In the genomic region with DNA sequence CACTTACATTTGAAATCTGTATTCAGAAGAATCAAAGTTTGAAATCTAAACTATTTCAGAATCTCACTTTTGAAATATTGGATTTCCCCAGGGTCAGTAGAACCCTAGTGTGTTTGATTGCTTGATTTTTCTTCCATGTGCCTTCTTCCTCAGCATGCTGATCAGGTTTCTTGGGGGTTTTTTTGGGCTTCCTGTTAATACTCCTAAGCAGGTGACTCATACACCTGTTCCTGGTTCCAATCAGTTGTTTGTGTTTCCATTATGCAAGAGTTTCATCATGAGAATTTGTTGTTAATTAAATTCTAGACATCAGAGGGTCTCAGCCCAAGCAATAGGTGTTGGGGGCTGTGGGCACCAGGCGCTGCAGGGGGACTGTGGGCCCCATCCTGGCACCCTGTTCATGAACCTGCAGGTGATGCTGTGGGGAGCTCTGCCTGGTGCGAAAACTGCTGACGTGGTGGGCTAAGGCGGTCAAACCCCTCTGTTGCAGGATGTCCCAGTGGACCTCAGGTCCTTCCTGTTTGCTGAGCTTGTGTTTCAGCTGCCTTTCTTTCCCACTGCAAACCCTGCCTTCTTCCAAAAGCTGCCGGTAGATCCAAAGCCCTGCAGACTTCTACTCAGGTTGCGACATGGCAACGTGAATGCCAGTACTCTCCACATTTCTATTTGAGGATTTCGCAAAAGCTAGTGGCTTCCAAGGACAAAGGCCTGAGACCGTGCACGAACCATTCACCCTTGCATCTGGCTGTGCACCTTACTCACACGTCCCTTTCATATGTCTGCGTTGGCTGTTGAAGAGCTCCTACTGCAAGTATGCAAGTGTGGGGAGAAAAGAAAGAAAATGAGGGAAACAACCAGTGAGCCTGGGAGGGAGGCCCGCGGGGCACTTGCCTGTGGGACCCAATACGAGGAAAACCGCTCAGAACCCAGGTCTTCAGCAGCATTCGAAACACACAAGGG, we compare ENCODE assay signal across 9 cellular contexts. TPM values are rescaled to one million over a fixed set of nuclear protein-coding genes. Genes with fewer than 3 reads are reported as not detected.
DNase-seq lines count a peak whose midpoint lies in the region; ATAC-seq and TF ChIP-seq lines count a peak whose summit lies in the region.
"Had no signal": no experiment of that assay in that cellular context is flagged by ENCODE, and none has a peak within 500 bp of the region (broad histone marks: within the 10 kb centered on the region; RNA-seq: fewer than 3 reads in every experiment).

No MANE protein-coding gene starts in this region.

- no peak overlapping the region for H3K4me3 ChIP-seq in HCT116 (replicated peaks in 1 of 2; ENCODE audit: low read depth in 1 of 2, low read length in 2 of 2)
- peak overlapping the region; percentile 43 for H3K4me3 ChIP-seq in MM.1S (ENCODE audit: low read length)
- H3K4me3 ChIP-seq in ascending aorta = no peak overlapping the region

- H3K4me2 ChIP-seq in HCT116 (ENCODE audit: low read length) (0 out of 2 replicates have a peak overlapping the region, but pooled peaks have one; percentile 9), MM.1S (ENCODE audit: low read depth, low read length) (peak overlapping the region; percentile 52)

- H4K20me1 ChIP-seq in HCT116 (ENCODE audit: insufficient read depth) (no peaks in the 10 kb centered on the region), MM.1S (ENCODE audit: insufficient read depth, low read length) (no peaks in the 10 kb centered on the region)

- TF ChIP-seq CTCF in HCT116 (IDR thresholded peaks at IDR 0.05 in 2 of 3, conservative IDR thresholded peaks at IDR 0.05 in 1 of 3; ENCODE audit: borderline replicate concordance in 1 of 3, insufficient read depth in 1 of 3, low read depth in 2 of 3, low read length in 2 of 3) (no peak), MM.1S (IDR thresholded peaks at IDR 0.05; ENCODE audit: low read length) (peak; percentile 19; the same call in 1 of the 2 replicates), neural crest cell (conservative IDR thresholded peaks at IDR 0.05) (no peak), ascending aorta (IDR thresholded peaks at IDR 0.05) (no peak)

- no peak for TF ChIP-seq POLR2A in HCT116 (IDR thresholded peaks at IDR 0.05; ENCODE audit: borderline replicate concordance, extremely low read depth, insufficient read depth, insufficient read length)

- H3K4me3 Mint-ChIP-seq in activated naive CD8-positive, alpha-beta T cell treated with anti-CD3 and anti-CD28 coated beads, Interleukin-2, amount 50 U/mL, for 24 hours = peak overlapping the region; percentile 38
- H3K4me3 Mint-ChIP-seq in neural crest cell = peak overlapping the region; percentile 45

- H3K4me1 ChIP-seq in HCT116 (ENCODE audit: control insufficient read depth in 1 of 2, insufficient read depth in 2 of 2, low read length in 2 of 2) (peaks cover 3 to 28% of the 10 kb centered on the region in 2 experiments; a peak in 2 of 4 replicates), MM.1S (ENCODE audit: low read length) (peaks cover 62% of the 10 kb centered on the region), ascending aorta (no peaks in the 10 kb centered on the region)

- H3K36me3 ChIP-seq in HCT116 (ENCODE audit: control insufficient read depth in 1 of 2, insufficient read depth in 2 of 2, low read length in 2 of 2) (no peaks in the 10 kb centered on the region), MM.1S (replicated peaks; ENCODE audit: insufficient read depth, low read length) (no peaks in the 10 kb centered on the region), ascending aorta (no peaks in the 10 kb centered on the region)

- RAD21 ChIA-PET in HCT116 (lab: Charles Lee; ENCODE audit: low non-redundant PET in 1 of 2, low total read pairs in 2 of 2, uncharacterized antibody in 2 of 2, unreplicated experiment in 2 of 2) = no interaction called here

- H3K79me2 ChIP-seq in HCT116 (ENCODE audit: insufficient read depth, low read length) (no peaks in the 10 kb centered on the region), MM.1S (ENCODE audit: low read length) (peaks cover 13% of the 10 kb centered on the region)

- H3K4me1 Mint-ChIP-seq in activated naive CD8-positive, alpha-beta T cell treated with anti-CD3 and anti-CD28 coated beads, Interleukin-2, amount 50 U/mL, for 24 hours = peaks cover 41% of the 10 kb centered on the region
- peaks cover 15% of the 10 kb centered on the region for H3K4me1 Mint-ChIP-seq in neural crest cell

- DNase-seq in HCT116 (ENCODE audit: low read depth, low spot score) (peak; percentile 19), MM.1S (peak; percentile 96), neural crest cell (ENCODE audit: low read depth, low spot score) (no peak), ascending aorta (ENCODE audit: low spot score in 2 of 2) (no peak), NCI-H2171 (lab: John Stamatoyannopoulos, UW) (no peak)
- no peak for DNase-seq in activated naive CD8-positive, alpha-beta T cell treated with anti-CD3 and anti-CD28 coated beads, Interleukin-2, amount 50 U/mL, for 24 hours
- DNase-seq: NCI-H1694 had no signal

- no peaks in the 10 kb centered on the region for H3K36me3 Mint-ChIP-seq in activated naive CD8-positive, alpha-beta T cell treated with anti-CD3 and anti-CD28 coated beads, Interleukin-2, amount 50 U/mL, for 24 hours (ENCODE audit: low read depth)
- H3K36me3 Mint-ChIP-seq in neural crest cell (ENCODE audit: low read depth) = no peaks in the 10 kb centered on the region

- H3K9me2 ChIP-seq in HCT116 (ENCODE audit: insufficient read depth) (no peaks in the 10 kb centered on the region), MM.1S (replicated peaks; ENCODE audit: insufficient read depth, low read length) (no peaks in the 10 kb centered on the region)

- peak overlapping the region; percentile 89 for H3K27ac Mint-ChIP-seq in activated naive CD8-positive, alpha-beta T cell treated with anti-CD3 and anti-CD28 coated beads, Interleukin-2, amount 50 U/mL, for 24 hours
- H3K27ac Mint-ChIP-seq in neural crest cell (ENCODE audit: unreplicated experiment) = no peak overlapping the region

- POLR2A ChIA-PET in HCT116 (lab: Charles Lee) = no interaction called here

- peaks cover 69% of the 10 kb centered on the region for H3F3A ChIP-seq in MM.1S (ENCODE audit: insufficient read depth, low read length)

- H3K9me3 ChIP-seq in HCT116 (ENCODE audit: control insufficient read depth in 1 of 2, insufficient read depth in 1 of 2, low read depth in 1 of 2, low read length in 2 of 2) (no peaks in the 10 kb centered on the region), MM.1S (replicated peaks; ENCODE audit: insufficient read depth, low read length) (no peaks in the 10 kb centered on the region), ascending aorta (no peaks in the 10 kb centered on the region)
- H3K9me3 ChIP-seq: Caco-2 had no signal

- no peaks in the 10 kb centered on the region for H3K27me3 ChIP-seq in HCT116 (ENCODE audit: insufficient read depth, low read length)
- H3K27me3 ChIP-seq in MM.1S (replicated peaks; ENCODE audit: insufficient read depth, low read length) = no peaks in the 10 kb centered on the region
- H3K27me3 ChIP-seq in ascending aorta = no peaks in the 10 kb centered on the region

- no TSS peak for BruUV-seq in HCT116 (replicated peaks; lab: Mats Ljungman, UMichigan)

- CTCF ChIA-PET in HCT116 (lab: Charles Lee) = no interaction called here

- no peak for TF ChIP-seq RAD21 in HCT116 (IDR thresholded peaks at IDR 0.05; ENCODE audit: low read depth)

- no peak overlapping the region for H3K9ac ChIP-seq in HCT116 (ENCODE audit: low read length)
- H3K9ac ChIP-seq in MM.1S (ENCODE audit: low read length) = peak overlapping the region; percentile 34

- intact Hi-C loops in HCT116 (cut with micrococcal nuclease) (no loop called here), ascending aorta (cut with DNase I) (loop anchor here (10.0 kb wide), 1 partner anchor 232 kb away; the partner anchor contains the start of gene TRAPPC10)

- no peak overlapping the region for H2AFZ ChIP-seq in HCT116 (ENCODE audit: low read depth, low read length, poor library complexity, severe bottlenecking)
- peak overlapping the region; percentile 10 for H2AFZ ChIP-seq in MM.1S (ENCODE audit: low read length)

- ATAC-seq in HCT116 (no peak), HG03280 (IDR thresholded peaks at IDR 0.05; ENCODE audit: unreplicated experiment) (no peak)
- peak; percentile 56 for ATAC-seq in activated naive CD8-positive, alpha-beta T cell treated with anti-CD3 and anti-CD28 coated beads, Interleukin-2, amount 50 U/mL, for 24 hours

- H3K9me3 Mint-ChIP-seq in activated naive CD8-positive, alpha-beta T cell treated with anti-CD3 and anti-CD28 coated beads, Interleukin-2, amount 50 U/mL, for 24 hours = no peaks in the 10 kb centered on the region
- no peaks in the 10 kb centered on the region for H3K9me3 Mint-ChIP-seq in neural crest cell

- H3K27ac ChIP-seq in HCT116 (ENCODE audit: low read depth, low read length) (no peak overlapping the region), MM.1S (ENCODE audit: low read length) (peak overlapping the region; percentile 85), ascending aorta (no peak overlapping the region)

- no peaks in the 10 kb centered on the region for H3K27me3 Mint-ChIP-seq in activated naive CD8-positive, alpha-beta T cell treated with anti-CD3 and anti-CD28 coated beads, Interleukin-2, amount 50 U/mL, for 24 hours
- peaks cover 3% of the 10 kb centered on the region for H3K27me3 Mint-ChIP-seq in neural crest cell (ENCODE audit: low read depth)

TF ChIP-seq in HCT116, 20 proteins besides CTCF, POLR2A, EP300 and RAD21 (continues in another document):
- TF ChIP-seq ZNF274 (IDR thresholded peaks at IDR 0.05; ENCODE audit: low read depth, low read length) (no peak), EZH2phosphoT487 (IDR thresholded peaks at IDR 0.05; ENCODE audit: borderline replicate concordance) (no peak), SP1 (IDR thresholded peaks at IDR 0.05; ENCODE audit: low read depth) (no peak), EGR1 (IDR thresholded peaks at IDR 0.05; ENCODE audit: low read depth) (no peak), JUND (IDR thresholded peaks at IDR 0.05) (no peak), EZH2 (IDR thresholded peaks at IDR 0.05) (no peak), SIN3A (IDR thresholded peaks at IDR 0.05; ENCODE audit: low read depth) (no peak), POLR2AphosphoS5 (IDR thresholded peaks at IDR 0.05; ENCODE audit: low read depth, low read length) (no peak), ZFX (IDR thresholded peaks at IDR 0.05) (no peak)
- TF ChIP-seq, protein P1, sequence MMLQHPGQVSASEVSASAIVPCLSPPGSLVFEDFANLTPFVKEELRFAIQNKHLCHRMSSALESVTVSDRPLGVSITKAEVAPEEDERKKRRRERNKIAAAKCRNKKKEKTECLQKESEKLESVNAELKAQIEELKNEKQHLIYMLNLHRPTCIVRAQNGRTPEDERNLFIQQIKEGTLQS (IDR thresholded peaks at IDR 0.05) = no peak

RNA-seq across cellular contexts. Expression of gene RRP1, which starts 6.4 kb away (rescaled TPM):
- 53.9 TPM for total RNA-seq in HCT116 (2021; ENCODE audit: unreplicated experiment)
- 33.9 and 34.2 TPM in 2 replicates for polyA plus RNA-seq in HCT116 (2012)
- total RNA-seq in neural crest cell = 49.0 and 49.4 TPM in 2 replicates
- 52.0 TPM for total RNA-seq in ascending aorta

RNA-seq across cellular contexts. Expression of gene CSTB, which starts 6.9 kb away (rescaled TPM):
- total RNA-seq in HCT116 (2021; ENCODE audit: unreplicated experiment) (57.5 TPM), neural crest cell (37.1 and 40.9 TPM in 2 replicates), ascending aorta (8.7 TPM)
- 114 and 120 TPM in 2 replicates for polyA plus RNA-seq in HCT116 (2012)

Comparison
In these comparisons a context has a peak if more than half of its experiments do, and no peak if none do; other contexts are left out.
1. DNase-seq: peak in HCT116 (single experiment) and MM.1S (single experiment); none in activated naive CD8-positive, alpha-beta T cell treated with anti-CD3 and anti-CD28 coated beads, Interleukin-2, amount 50 U/mL, for 24 hours (single experiment), neural crest cell (single experiment), ascending aorta (0 of 2) and NCI-H2171 (single experiment).